15 cellular contexts compared by ENCODE assay signal in the genomic region with DNA sequence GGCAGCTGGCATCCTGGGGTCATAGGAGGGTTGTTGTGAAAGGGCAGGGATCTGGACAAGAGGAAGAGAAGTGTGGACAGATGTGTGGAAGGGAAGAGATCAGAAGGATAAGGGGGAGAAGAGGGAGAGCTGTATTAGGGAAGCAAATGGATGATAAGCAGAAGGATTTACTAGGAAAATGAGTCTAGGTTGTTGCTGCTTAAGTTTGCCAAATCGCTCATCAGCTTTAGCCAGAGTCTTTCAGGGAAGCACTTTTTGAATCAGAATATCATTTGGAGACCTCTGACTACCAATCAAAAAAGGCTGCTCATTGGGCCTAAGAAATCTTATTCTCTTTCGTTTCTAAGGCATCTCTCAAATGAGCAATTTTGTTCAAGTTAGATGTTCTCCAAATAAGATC. TPM values are rescaled to one million over a fixed set of nuclear protein-coding genes. Genes with fewer than 3 reads are reported as not detected.
DNase-seq lines count a peak whose midpoint lies in the region; ATAC-seq, FAIRE-seq and TF ChIP-seq lines count a peak whose summit lies in the region.
"Had no signal": no experiment of that assay in that cellular context is flagged by ENCODE, and none has a peak within 500 bp of the region (broad histone marks: within the 10 kb centered on the region; RNA-seq: fewer than 3 reads in every experiment).

No MANE protein-coding gene starts in this region.

- H3K27me3 Mint-ChIP-seq in MCF 10A (ENCODE audit: insufficient read depth, unreplicated experiment), result no peaks in the 10 kb centered on the region
- peaks cover 31% of the 10 kb centered on the region for H3K27me3 Mint-ChIP-seq in WTC11 (ENCODE audit: low read depth)
- H3K27me3 Mint-ChIP-seq in immature natural killer cell (ENCODE audit: low read depth in 3 of 3), result peaks cover 9 to 18% (median 17%) of the 10 kb centered on the region in 3 donors
- peaks cover 3% of the 10 kb centered on the region for H3K27me3 Mint-ChIP-seq in type B pancreatic cell

- no peaks in the 10 kb centered on the region for H3K9me3 Mint-ChIP-seq in MCF 10A (ENCODE audit: unreplicated experiment)
- H3K9me3 Mint-ChIP-seq in WTC11, result no peaks in the 10 kb centered on the region
- H3K9me3 Mint-ChIP-seq in immature natural killer cell, result no peaks in the 10 kb centered on the region
- no peaks in the 10 kb centered on the region for H3K9me3 Mint-ChIP-seq in type B pancreatic cell

- no peak for FAIRE-seq in H54 (lab: Jason Lieb, UNC)

- peaks cover 10% of the 10 kb centered on the region for H3K4me1 ChIP-seq in mammary epithelial cell (ENCODE audit: insufficient read depth, low read length)

- BruUV-seq in MCF 10A (replicated peaks; lab: Mats Ljungman, UMichigan), result no TSS peak
- no TSS peak for BruUV-seq in mammary epithelial cell (replicated peaks; lab: Mats Ljungman, UMichigan)

- H3K36me3 Mint-ChIP-seq in MCF 10A (ENCODE audit: insufficient read depth, unreplicated experiment), result no peaks in the 10 kb centered on the region
- H3K36me3 Mint-ChIP-seq in WTC11, result no peaks in the 10 kb centered on the region
- peaks cover 0 to 3% (median 0%) of the 10 kb centered on the region in 3 donors for H3K36me3 Mint-ChIP-seq in immature natural killer cell
- H3K36me3 Mint-ChIP-seq in type B pancreatic cell, result no peaks in the 10 kb centered on the region

- TF ChIP-seq CTCF in MCF 10A (IDR thresholded peaks at IDR 0.05; ENCODE audit: unreplicated experiment) (no peak), mammary epithelial cell (conservative IDR thresholded peaks at IDR 0.05 in 1 of 2, IDR thresholded peaks at IDR 0.05 in 1 of 2; ENCODE audit: extremely low read depth in 1 of 2, insufficient read depth in 1 of 2, low read depth in 1 of 2, low read length in 2 of 2) (no peak), WTC11 (IDR thresholded peaks at IDR 0.05) (no peak), type B pancreatic cell (conservative IDR thresholded peaks at IDR 0.05) (no peak)

- no peak for TF ChIP-seq POLR2A in H54 (IDR thresholded peaks at IDR 0.05; ENCODE audit: low read depth, low read length)

- H2AFZ ChIP-seq in mammary epithelial cell (ENCODE audit: low read depth, low read length), result no peak overlapping the region

- no peaks in the 10 kb centered on the region for H3K9me3 ChIP-seq in mammary epithelial cell (replicated peaks; ENCODE audit: insufficient read depth, low read length)

- H3K4me3 Mint-ChIP-seq in MCF 10A (ENCODE audit: unreplicated experiment) (peak overlapping the region; percentile 6), WTC11 (peak overlapping the region; percentile 95), immature natural killer cell (peak overlapping the region; percentile 55 to 95 (median 86)), type B pancreatic cell (peak overlapping the region; percentile 96)

- no peak overlapping the region for H3K27ac ChIP-seq in mammary epithelial cell (ENCODE audit: insufficient read depth, low read depth, low read length)

- no peak overlapping the region for H3K4me3 ChIP-seq in mammary epithelial cell (replicated peaks in 1 of 3; ENCODE audit: insufficient read depth in 1 of 3, low read depth in 2 of 3, low read length in 3 of 3)

- no peak overlapping the region for H3K4me2 ChIP-seq in mammary epithelial cell (ENCODE audit: insufficient read depth, low read depth, low read length)

- no peaks in the 10 kb centered on the region for H3K27me3 ChIP-seq in mammary epithelial cell (ENCODE audit: insufficient read depth, low read length)

- ATAC-seq in WTC11, result no peak

- H4K20me1 ChIP-seq in mammary epithelial cell (ENCODE audit: insufficient read depth, low read length), result no peaks in the 10 kb centered on the region

- CTCF ChIA-PET in MCF 10A (lab: Yijun Ruan, JAX), result interaction anchor here (0.6 to 1.1 kb wide), 3 partner anchors 11 to 126 kb away, joined by 3 read pairs; no protein-coding TSS in a partner anchor
- CTCF ChIA-PET in mammary epithelial cell (lab: Charles Lee; ENCODE audit: low non-redundant PET), result no interaction called here
- CTCF ChIA-PET in WTC11 (lab: Charles Lee), result interaction anchor here (1.3 kb wide), 1 partner anchor 95 kb away, joined by 3 read pairs; no protein-coding TSS in a partner anchor

- WGBS in mammary epithelial cell (ENCODE audit: low coverage, missing lambda C conversion rate), result 100% methylated on average over 2 of the region's 2 CpGs

- POLR2A ChIA-PET in MCF 10A (lab: Yijun Ruan, JAX), result no interaction called here
- POLR2A ChIA-PET in WTC11 (lab: Charles Lee), result interaction anchor here (0.6 kb wide), 1 partner anchor 339 kb away, joined by 3 read pairs; no protein-coding TSS in a partner anchor

- peaks cover 21% of the 10 kb centered on the region for H3K4me1 Mint-ChIP-seq in MCF 10A (ENCODE audit: insufficient read depth, unreplicated experiment)
- H3K4me1 Mint-ChIP-seq in WTC11, result peaks cover 11% of the 10 kb centered on the region
- peaks cover 38 to 71% of the 10 kb centered on the region in 2 donors for H3K4me1 Mint-ChIP-seq in immature natural killer cell
- peaks cover 18% of the 10 kb centered on the region for H3K4me1 Mint-ChIP-seq in type B pancreatic cell (ENCODE audit: unreplicated experiment)

- intact Hi-C loops in MCF 10A (cut with micrococcal nuclease) (no loop called here), mammary epithelial cell (cut with micrococcal nuclease) (loop anchor here (5.0 to 10.0 kb wide), 2 partner anchors 69 to 262 kb away; no protein-coding TSS in a partner anchor), cardiac septum (cut with DNase I) (loop anchor here (5.0 kb wide), 1 partner anchor 1862 kb away; no protein-coding TSS in a partner anchor)

- no peak for DNase-seq in MCF 10A (ENCODE audit: unreplicated experiment)
- no peak for DNase-seq in mammary epithelial cell
- no peak for DNase-seq in WTC11 (ENCODE audit: low spot score)
- no peak for DNase-seq in immature natural killer cell
- DNase-seq in type B pancreatic cell (ENCODE audit: extremely low spot score, unreplicated experiment), result no peak
- no peak for DNase-seq in H54 (ENCODE audit: insufficient read length, low spot score)
- DNase-seq in NCI-H1436 (lab: John Stamatoyannopoulos, UW), result no peak
- DNase-seq in cardiac septum (ENCODE audit: low spot score), result no peak
- DNase-seq: aorta; KG1; NCI-H1092; NCI-H526; SHP77 treated with DMSO at 0.1 percent for 48 hours; stimulated activated CD4-positive, alpha-beta T cell treated with anti-CD3 and anti-CD28 coated beads, Interleukin-12 subunit alpha, Interleukin-12 subunit beta, amount 100 ng/mL, for 4 hours; T1000 had no signal

- no peaks in the 10 kb centered on the region for H3K36me3 ChIP-seq in mammary epithelial cell (ENCODE audit: insufficient read depth, low read length)

- H3K9ac ChIP-seq in mammary epithelial cell (ENCODE audit: insufficient read depth, low read length), result no peak overlapping the region

- H3K27ac Mint-ChIP-seq in MCF 10A (ENCODE audit: low read depth, unreplicated experiment) (peak overlapping the region; percentile 6), WTC11 (no peak overlapping the region), immature natural killer cell (peak overlapping the region; percentile 95 to 98 (median 96)), type B pancreatic cell (peak overlapping the region; percentile 73)

- in situ Hi-C loops in mammary epithelial cell (cut with MboI; ENCODE audit: low sequenced_read_pairs in 2 of 2), result no loop called here

- dilution Hi-C loops in mammary epithelial cell (cut with HindIII; ENCODE audit: low sequenced_read_pairs), result no loop called here

- H3K79me2 ChIP-seq in mammary epithelial cell (ENCODE audit: insufficient read depth, low read length), result peaks cover 33% of the 10 kb centered on the region

TF ChIP-seq in WTC11, 78 proteins besides CTCF, POLR2A, EP300 and RAD21 (continues in another document):
- no peak for TF ChIP-seq ZNF416 (CRISPR knock-in tag; IDR thresholded peaks at IDR 0.05)
- TF ChIP-seq CREM (CRISPR knock-in tag; IDR thresholded peaks at IDR 0.05), result no peak
- no peak for TF ChIP-seq ESRRA (CRISPR knock-in tag; IDR thresholded peaks at IDR 0.05; ENCODE audit: borderline replicate concordance)
- TF ChIP-seq GRHL2 (CRISPR knock-in tag; IDR thresholded peaks at IDR 0.05; ENCODE audit: insufficient replicate concordance, severe bottlenecking), result no peak
- no peak for TF ChIP-seq NR1H2 (CRISPR knock-in tag; IDR thresholded peaks at IDR 0.05)
- no peak for TF ChIP-seq TEAD4 (CRISPR knock-in tag; IDR thresholded peaks at IDR 0.05)
- TF ChIP-seq, protein P1, sequence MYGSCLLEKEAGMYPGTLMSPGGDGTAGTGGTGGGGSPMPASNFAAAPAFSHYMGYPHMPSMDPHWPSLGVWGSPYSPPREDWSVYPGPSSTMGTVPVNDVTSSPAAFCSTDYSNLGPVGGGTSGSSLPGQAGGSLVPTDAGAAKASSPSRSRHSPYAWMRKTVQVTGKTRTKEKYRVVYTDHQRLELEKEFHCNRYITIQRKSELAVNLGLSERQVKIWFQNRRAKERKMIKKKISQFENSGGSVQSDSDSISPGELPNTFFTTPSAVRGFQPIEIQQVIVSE (CRISPR knock-in tag; IDR thresholded peaks at IDR 0.05; ENCODE audit: borderline replicate concordance), result no peak
- TF ChIP-seq ZNF121 (CRISPR knock-in tag; IDR thresholded peaks at IDR 0.05), result no peak
- TF ChIP-seq, protein P2, sequence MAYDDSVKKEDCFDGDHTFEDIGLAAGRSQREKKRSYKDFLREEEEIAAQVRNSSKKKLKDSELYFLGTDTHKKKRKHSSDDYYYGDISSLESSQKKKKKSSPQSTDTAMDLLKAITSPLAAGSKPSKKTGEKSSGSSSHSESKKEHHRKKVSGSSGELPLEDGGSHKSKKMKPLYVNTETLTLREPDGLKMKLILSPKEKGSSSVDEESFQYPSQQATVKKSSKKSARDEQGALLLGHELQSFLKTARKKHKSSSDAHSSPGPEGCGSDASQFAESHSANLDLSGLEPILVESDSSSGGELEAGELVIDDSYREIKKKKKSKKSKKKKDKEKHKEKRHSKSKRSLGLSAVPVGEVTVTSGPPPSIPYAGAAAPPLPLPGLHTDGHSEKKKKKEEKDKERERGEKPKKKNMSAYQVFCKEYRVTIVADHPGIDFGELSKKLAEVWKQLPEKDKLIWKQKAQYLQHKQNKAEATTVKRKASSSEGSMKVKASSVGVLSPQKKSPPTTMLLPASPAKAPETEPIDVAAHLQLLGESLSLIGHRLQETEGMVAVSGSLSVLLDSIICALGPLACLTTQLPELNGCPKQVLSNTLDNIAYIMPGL (CRISPR knock-in tag; IDR thresholded peaks at IDR 0.05), result no peak

RNA-seq across cellular contexts. Expression of a gene that starts 2.6 kb away (rescaled TPM):
- total RNA-seq in MCF 10A (2022) (30.0 and 32.8 TPM in 2 replicates), mammary epithelial cell (10 to 100 TPM; 13.8 to 24.5 TPM), WTC11 (2021) (5.1 to 5.7 TPM (median 5.2 TPM) in 3 replicates), type B pancreatic cell (ENCODE audit: low replicate concordance) (6.0 and 11.6 TPM in 2 replicates), cardiac septum (14.2 TPM)
- polyA plus RNA-seq in mammary epithelial cell (8.5 TPM), immature natural killer cell (10 to 100 TPM; 14.8 to 27.6 (median 17.6) TPM)
- polyA minus RNA-seq in mammary epithelial cell, result 12.6 TPM

RNA-seq across cellular contexts. Expression of a gene that starts 58.8 kb away (rescaled TPM):
- not detected in 2 replicates for total RNA-seq in MCF 10A (2022)
- total RNA-seq in mammary epithelial cell, result 1 to 10 TPM in 1 of 2 donors, under 1 TPM in 1; 0.17 to 1.5 TPM
- 0.80 TPM for polyA plus RNA-seq in mammary epithelial cell
- polyA minus RNA-seq in mammary epithelial cell, result 0.21 TPM
- total RNA-seq in WTC11 (2021), result 17.8 to 21.4 TPM (median 19.3 TPM) in 3 replicates
- under 1 TPM in 1 of 3 donors, not detected in 2; 0.27 TPM for polyA plus RNA-seq in immature natural killer cell
- 8.2 and 14.0 TPM in 2 replicates for total RNA-seq in type B pancreatic cell (ENCODE audit: low replicate concordance)
- total RNA-seq in cardiac septum, result 0.94 TPM

Comparison
In these comparisons a context has a peak if more than half of its experiments do, and no peak if none do; other contexts are left out.
1. H3K4me3 Mint-ChIP-seq: peak in every context shown above with its lines; median percentile 96 in type B pancreatic cell; 95 in WTC11; 86 in immature natural killer cell; 6 in MCF 10A.